In genomic region chr14:95469134-95469481, GRCh38 we compare ENCODE assay signal across 17 cellular contexts.
"Had no signal": no experiment of that assay in that cellular context is flagged by ENCODE, and none has a peak within 500 bp of the region (broad histone marks: within the 10 kb centered on the region; RNA-seq: fewer than 3 reads in every experiment).

No MANE protein-coding gene starts in this region.

- H3K4me2 ChIP-seq: smooth muscle cell had no signal

- H3K27me3 Mint-ChIP-seq: activated CD4-positive, alpha-beta T cell treated with anti-CD3 and anti-CD28 coated beads, Interleukin-2, amount 10 ng/mL, durations not matched to agents 24 days and 14 days; natural killer cell treated with Interleukin-12 subunit alpha and Interleukin-12 subunit beta and Interleukin-15 and Interleukin-18, amount 100 ng/mL, for 72 hours had no signal

- H3K9me3 ChIP-seq: adrenal gland had no signal

- FAIRE-seq: endometrium had no signal

- H3K9me3 Mint-ChIP-seq: activated CD4-positive, alpha-beta T cell treated with anti-CD3 and anti-CD28 coated beads, Interleukin-2, amount 10 ng/mL, durations not matched to agents 24 days and 14 days; activated naive CD4-positive, alpha-beta T cell treated with anti-CD3 and anti-CD28 coated beads for 36 hours; activated T-helper 1 cell treated with anti-CD3 and anti-CD28 coated beads, Interleukin-12 subunit alpha, Interleukin-12 subunit beta, Interleukin-2, Interleukin-4 antibody, amounts not matched to agents 30 ng/mL and 10 ng/mL and 1 ng/mL, durations not matched to agents 14 hours and 24 hours and 36 hours; natural killer cell treated with Interleukin-12 subunit alpha and Interleukin-12 subunit beta and Interleukin-15 and Interleukin-18, amount 100 ng/mL, for 72 hours; T-helper 2 cell treated with Interferon-gamma antibody and Interleukin-4, amounts not matched to agents 5 μg/mL and 100 μg/mL, for 36 hours had no signal

- H3K4me3 Mint-ChIP-seq: activated CD4-positive, alpha-beta T cell treated with anti-CD3 and anti-CD28 coated beads, Interleukin-2, amount 10 ng/mL, durations not matched to agents 24 days and 14 days; activated CD8-positive, alpha-beta T cell treated with anti-CD3 and anti-CD28 coated beads, Interleukin-2, amount 10 ng/mL, durations not matched to agents 7 days and 5 days; activated naive CD4-positive, alpha-beta T cell treated with anti-CD3 and anti-CD28 coated beads for 36 hours; activated T-helper 1 cell treated with anti-CD3 and anti-CD28 coated beads, Interleukin-12 subunit alpha, Interleukin-12 subunit beta, Interleukin-2, Interleukin-4 antibody, amounts not matched to agents 30 ng/mL and 10 ng/mL and 1 ng/mL, durations not matched to agents 14 hours and 24 hours and 36 hours; natural killer cell treated with Interleukin-12 subunit alpha and Interleukin-12 subunit beta and Interleukin-15 and Interleukin-18, amount 100 ng/mL, for 72 hours; T-helper 2 cell treated with Interferon-gamma antibody and Interleukin-4, amounts not matched to agents 5 μg/mL and 100 μg/mL, for 36 hours had no signal

- H3K27ac ChIP-seq: adrenal gland had no signal

- H3K27me3 ChIP-seq: adrenal gland, dorsolateral prefrontal cortex had no signal

- H3K4me3 ChIP-seq: adrenal gland, dorsolateral prefrontal cortex, smooth muscle cell had no signal

- DNase-seq: activated CD4-positive, alpha-beta T cell treated with anti-CD3 and anti-CD28 coated beads, Interleukin-2, amount 10 ng/mL, durations not matched to agents 24 days and 14 days; activated CD4-positive, CD25-positive, alpha-beta regulatory T cell; activated CD8-positive, alpha-beta memory T cell treated with anti-CD3 and anti-CD28 coated beads, Interleukin-2, amount 50 U/mL, for 48 hours; activated CD8-positive, alpha-beta T cell treated with anti-CD3 and anti-CD28 coated beads, Interleukin-2, amount 10 ng/mL, durations not matched to agents 7 days and 5 days; activated naive CD4-positive, alpha-beta T cell treated with anti-CD3 and anti-CD28 coated beads for 36 hours; adrenal gland; dorsolateral prefrontal cortex; mammary epithelial cell; nucleus accumbens had no signal

- ATAC-seq: activated CD8-positive, alpha-beta T cell treated with anti-CD3 and anti-CD28 coated beads, Interleukin-2, amount 10 ng/mL, durations not matched to agents 7 days and 5 days; esophagus mucosa; left lobe of liver; natural killer cell treated with Interleukin-12 subunit alpha and Interleukin-12 subunit beta and Interleukin-15 and Interleukin-18, amount 100 ng/mL, for 72 hours; right cardiac atrium had no signal
